In genomic region chr3:136862611-136862951, GRCh38 we compare ENCODE assay signal across 1 cellular context.
TF ChIP-seq lines count a peak whose summit lies in the region.

No MANE protein-coding gene starts in this region.

TF ChIP-seq in SK-N-SH, 30 proteins besides CTCF, POLR2A, EP300 and RAD21 (continued from another document):
- TF ChIP-seq ZBTB33 (IDR thresholded peaks at IDR 0.05; ENCODE audit: borderline replicate concordance, low read depth) (no peak), CHD2 (IDR thresholded peaks at IDR 0.05; ENCODE audit: low read length, partially characterized antibody) (peak; percentile 68), FOXM1 (IDR thresholded peaks at IDR 0.05; ENCODE audit: low read depth) (0 out of 2 replicates have a peak, but pooled peaks have one; percentile 19), FOXJ3 (CRISPR knock-in tag; IDR thresholded peaks at IDR 0.05) (0 out of 2 replicates have a peak, but pooled peaks have one; percentile 38)
